12 cellular contexts compared by ENCODE assay signal in genomic region chr2:73079636-73080035, GRCh38. TPM values are rescaled to one million over a fixed set of nuclear protein-coding genes. Genes with fewer than 3 reads are reported as not detected.
DNase-seq lines count a peak whose midpoint lies in the region; ATAC-seq and TF ChIP-seq lines count a peak whose summit lies in the region.
"Had no signal": no experiment of that assay in that cellular context is flagged by ENCODE, and none has a peak within 500 bp of the region (broad histone marks: within the 10 kb centered on the region; RNA-seq: fewer than 3 reads in every experiment).

No MANE protein-coding gene starts in this region.

- DNase-seq in chondrocyte (ENCODE audit: low spot score) (peak; percentile 68), spleen (peak; percentile 70), GF-D8 (lab: John Stamatoyannopoulos, UW) (no peak), putamen (ENCODE audit: low spot score) (no peak)
- DNase-seq: Caco-2; CD4-positive, alpha-beta T cell; H9 had no signal

- POLR2A ChIA-PET in HEK293 (lab: Yijun Ruan, JAX), result no interaction called here

- no peak overlapping the region for H3K27ac Mint-ChIP-seq in chondrocyte (ENCODE audit: unreplicated experiment)
- H3K27ac Mint-ChIP-seq: B cell; CD4-positive, alpha-beta T cell had no signal

- no peaks in the 10 kb centered on the region for H3K27me3 Mint-ChIP-seq in chondrocyte (ENCODE audit: low read depth)
- H3K27me3 Mint-ChIP-seq: CD4-positive, alpha-beta T cell had no signal

- H3K4me1 ChIP-seq in BLaER1 (peaks cover 76% of the 10 kb centered on the region), HEK293 (ENCODE audit: control insufficient read depth, insufficient read depth, low read length) (no peaks in the 10 kb centered on the region), spleen (peaks cover 0 to 72% (median 25%) of the 10 kb centered on the region in 6 donors)
- H3K4me1 ChIP-seq: Caco-2 had no signal

- H3K9me3 ChIP-seq in BLaER1 (no peaks in the 10 kb centered on the region), HEK293 (ENCODE audit: control insufficient read depth, insufficient read depth, low read depth, low read length) (no peaks in the 10 kb centered on the region), spleen (no peaks in the 10 kb centered on the region)
- H3K9me3 ChIP-seq: Caco-2 had no signal

- TF ChIP-seq CTCF in HEK293 (tag by site-specific recombination; IDR thresholded peaks at IDR 0.05) (no peak), chondrocyte (IDR thresholded peaks at IDR 0.05) (no peak), spleen (IDR thresholded peaks at IDR 0.05 in 8 of 11, conservative IDR thresholded peaks at IDR 0.05 in 3 of 11) (no peak)

- H3K4me2 ChIP-seq in BLaER1, result peak overlapping the region; percentile 85

- peaks cover 84% of the 10 kb centered on the region for H4K20me1 ChIP-seq in BLaER1

- no peak overlapping the region for H3K9ac ChIP-seq in BLaER1

- no peak overlapping the region for H3K4me3 Mint-ChIP-seq in chondrocyte (ENCODE audit: unreplicated experiment)
- H3K4me3 Mint-ChIP-seq: B cell; CD4-positive, alpha-beta T cell; H9 had no signal

- H3K27ac ChIP-seq in BLaER1 (no peak overlapping the region), HEK293 (ENCODE audit: extremely low read depth, low read depth, low read length) (no peak overlapping the region), spleen (peak overlapping the region in 2 of 8 donors; percentile 2 to 53)
- H3K27ac ChIP-seq: C4-2B had no signal

- no peaks in the 10 kb centered on the region for H3K27me3 ChIP-seq in BLaER1
- H3K27me3 ChIP-seq in spleen (replicated peaks in 1 of 7), result no peaks in the 10 kb centered on the region

- no peaks in the 10 kb centered on the region for H3K4me1 Mint-ChIP-seq in chondrocyte (ENCODE audit: low read depth)
- H3K4me1 Mint-ChIP-seq: B cell had no signal

- no peaks in the 10 kb centered on the region for H3K9me3 Mint-ChIP-seq in chondrocyte (ENCODE audit: low read depth)
- H3K9me3 Mint-ChIP-seq: CD4-positive, alpha-beta T cell; H9 had no signal

- CTCF ChIA-PET in HEK293 (lab: Yijun Ruan, JAX), result interaction anchor here (0.5 to 1.5 kb wide), 3 partner anchors 77 to 1533 kb away, joined by 3 to 5 read pairs (median 3); no protein-coding TSS in a partner anchor

- H3K36me3 Mint-ChIP-seq in chondrocyte (ENCODE audit: low read depth), result peaks cover 18% of the 10 kb centered on the region

- TF ChIP-seq POLR2A in spleen (IDR thresholded peaks at IDR 0.05), result no peak

- H3K36me3 ChIP-seq in BLaER1, result peaks cover 42% of the 10 kb centered on the region
- H3K36me3 ChIP-seq in HEK293 (ENCODE audit: control insufficient read depth in 2 of 2, insufficient read depth in 1 of 2, low read length in 2 of 2), result peaks cover 0 to 90% of the 10 kb centered on the region in 2 experiments; a peak in 2 of 3 replicates
- peaks cover 0 to 74% (median 6%) of the 10 kb centered on the region in 6 donors for H3K36me3 ChIP-seq in spleen

- intact Hi-C loops in spleen (cut with DNase I; ENCODE audit: low total_unique reads), result no loop called here

- 83 to 92% (median 86%) methylated on average over 7 to 9 of the region's 9 CpGs for WGBS in spleen, 5 donors

- no peak for ATAC-seq in HG02642 (IDR thresholded peaks at IDR 0.05; ENCODE audit: poor library complexity, unreplicated experiment)

- H3K4me3 ChIP-seq in BLaER1 (no peak overlapping the region), HEK293 (ENCODE audit: low read depth, low read length) (no peak overlapping the region), spleen (no peak overlapping the region)

TF ChIP-seq in HEK293, 187 proteins besides CTCF, POLR2A, EP300 and RAD21:
- TF ChIP-seq SP3 (tag by site-specific recombination; IDR thresholded peaks at IDR 0.05) (no peak), GLIS1 (tag by site-specific recombination; IDR thresholded peaks at IDR 0.05) (peak; percentile 47)

RNA-seq across cellular contexts. Expression of gene SFXN5, which starts 8.1 kb away (rescaled TPM):
- total RNA-seq in chondrocyte, result 10.6 to 18.1 TPM (median 13.5 TPM) in 3 replicates
- total RNA-seq in spleen, result 10 to 100 TPM; 18.8 to 41.4 (median 29.0) TPM
- 1 to 10 TPM; 2.6 to 9.0 (median 5.4) TPM for polyA plus RNA-seq in spleen

RNA-seq across cellular contexts. Expression of gene RAB11FIP5, which starts 33.1 kb away (rescaled TPM):
- total RNA-seq in chondrocyte, result 39.8 to 54.7 TPM (median 53.1 TPM) in 3 replicates
- total RNA-seq in spleen, result 100 to 1,000 TPM in 4 of 7 donors, 10 to 100 TPM in 3; 43.2 to 127 (median 101) TPM
- polyA plus RNA-seq in spleen, result 10 to 100 TPM in 2 of 3 donors, 1 to 10 TPM in 1; 9.5 to 42.9 (median 14.2) TPM

Comparison
In these comparisons a context has a peak if more than half of its experiments do, and no peak if none do; other contexts are left out.
1. DNase-seq: peak in chondrocyte (single experiment) and spleen (single experiment); none in GF-D8 (single experiment) and putamen (single experiment).